ENCODE assay signal across 16 cellular contexts in the genomic region with DNA sequence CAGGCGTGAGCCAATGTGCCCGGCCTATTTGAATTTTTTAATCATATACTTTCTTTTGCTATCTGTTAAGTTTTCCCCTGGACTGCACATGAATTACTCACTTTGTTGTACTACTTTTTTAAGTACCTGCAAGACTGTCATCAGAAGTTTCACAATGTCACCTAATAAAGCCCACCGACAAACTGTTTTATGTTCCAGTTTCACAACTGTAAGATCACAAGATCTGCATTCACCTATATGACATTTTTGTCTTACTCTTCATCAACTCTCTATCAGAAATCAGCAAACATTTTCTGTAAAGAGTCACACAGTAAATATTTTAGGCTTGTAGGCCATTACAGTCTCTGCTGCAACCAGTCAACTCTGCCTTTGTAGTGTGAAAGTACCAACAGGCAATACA.
DNase-seq lines count a peak whose midpoint lies in the region; TF ChIP-seq lines count a peak whose summit lies in the region.
"Had no signal": no experiment of that assay in that cellular context is flagged by ENCODE, and none has a peak within 500 bp of the region (broad histone marks: within the 10 kb centered on the region; RNA-seq: fewer than 3 reads in every experiment).

No MANE protein-coding gene starts in this region.

- H3K27ac Mint-ChIP-seq in activated naive CD4-positive, alpha-beta T cell treated with anti-CD3 and anti-CD28 coated beads, Interleukin-2, amount 50 U/mL, for 24 hours = no peak overlapping the region
- H3K27ac Mint-ChIP-seq in CD8-positive, alpha-beta memory T cell = peak overlapping the region in 3 of 8 donors; percentile 30 to 37 (median 36)
- H3K27ac Mint-ChIP-seq in activated T-helper 1 cell treated with anti-CD3 and anti-CD28 coated beads, Interleukin-12 subunit alpha, Interleukin-12 subunit beta, Interleukin-2, Interleukin-4 antibody, amounts not matched to agents 30 ng/mL and 10 ng/mL and 1 ng/mL, durations not matched to agents 14 hours and 24 hours and 36 hours = no peak overlapping the region
- no peak overlapping the region for H3K27ac Mint-ChIP-seq in neural crest cell (ENCODE audit: unreplicated experiment)
- H3K27ac Mint-ChIP-seq: CD8-positive, alpha-beta T cell had no signal

- TF ChIP-seq POLR2A in esophagus muscularis mucosa (IDR thresholded peaks at IDR 0.05; ENCODE audit: low read depth) = no peak
- TF ChIP-seq POLR2A in ovary (IDR thresholded peaks at IDR 0.05) = no peak

- H3K27me3 ChIP-seq in CD8-positive, alpha-beta memory T cell (ENCODE audit: insufficient read depth, low read length, poor library complexity, severe bottlenecking) = no peaks in the 10 kb centered on the region
- H3K27me3 ChIP-seq in esophagus muscularis mucosa = no peaks in the 10 kb centered on the region
- H3K27me3 ChIP-seq in ovary = no peaks in the 10 kb centered on the region
- H3K27me3 ChIP-seq: SJSA1 had no signal

- peaks cover 6% of the 10 kb centered on the region for H3K36me3 ChIP-seq in CD8-positive, alpha-beta memory T cell (ENCODE audit: insufficient read depth, low read length)
- H3K36me3 ChIP-seq in esophagus muscularis mucosa = peaks cover 0 to 21% (median 0%) of the 10 kb centered on the region in 4 donors
- H3K36me3 ChIP-seq in ovary = no peaks in the 10 kb centered on the region
- H3K36me3 ChIP-seq: SJSA1 had no signal

- H3K4me1 ChIP-seq in CD8-positive, alpha-beta memory T cell (ENCODE audit: insufficient read depth, low read length) = peaks cover 25% of the 10 kb centered on the region
- peaks cover 10 to 26% (median 25%) of the 10 kb centered on the region in 4 donors for H3K4me1 ChIP-seq in esophagus muscularis mucosa
- peaks cover 5% of the 10 kb centered on the region for H3K4me1 ChIP-seq in ovary (ENCODE audit: insufficient read depth)

- TF ChIP-seq EP300 in esophagus muscularis mucosa (IDR thresholded peaks at IDR 0.05) = no peak
- TF ChIP-seq EP300 in ovary (IDR thresholded peaks at IDR 0.05) = no peak

- no peaks in the 10 kb centered on the region for H3K27me3 Mint-ChIP-seq in activated naive CD4-positive, alpha-beta T cell treated with anti-CD3 and anti-CD28 coated beads, Interleukin-2, amount 50 U/mL, for 24 hours
- H3K27me3 Mint-ChIP-seq in CD8-positive, alpha-beta memory T cell = peaks cover 0 to 2% of the 10 kb centered on the region in 2 donors
- no peaks in the 10 kb centered on the region for H3K27me3 Mint-ChIP-seq in activated T-helper 1 cell treated with anti-CD3 and anti-CD28 coated beads, Interleukin-12 subunit alpha, Interleukin-12 subunit beta, Interleukin-2, Interleukin-4 antibody, amounts not matched to agents 30 ng/mL and 10 ng/mL and 1 ng/mL, durations not matched to agents 14 hours and 24 hours and 36 hours (ENCODE audit: insufficient read depth)
- no peaks in the 10 kb centered on the region for H3K27me3 Mint-ChIP-seq in neural crest cell (ENCODE audit: low read depth)

- POLR2A ChIA-PET in CD8-positive, alpha-beta memory T cell (lab: Charles Lee) = no interaction called here

- H3K27ac ChIP-seq in CD8-positive, alpha-beta memory T cell (ENCODE audit: low read depth, low read length) = no peak overlapping the region
- H3K27ac ChIP-seq in esophagus muscularis mucosa (replicated peaks in 1 of 4) (no peak overlapping the region), ovary (no peak overlapping the region)
- H3K27ac ChIP-seq: A549, SJSA1 had no signal

- peaks cover 57% of the 10 kb centered on the region for H3K4me1 Mint-ChIP-seq in activated naive CD4-positive, alpha-beta T cell treated with anti-CD3 and anti-CD28 coated beads, Interleukin-2, amount 50 U/mL, for 24 hours
- peaks cover 51 to 71% (median 70%) of the 10 kb centered on the region in 3 donors for H3K4me1 Mint-ChIP-seq in CD8-positive, alpha-beta memory T cell
- peaks cover 44% of the 10 kb centered on the region for H3K4me1 Mint-ChIP-seq in activated T-helper 1 cell treated with anti-CD3 and anti-CD28 coated beads, Interleukin-12 subunit alpha, Interleukin-12 subunit beta, Interleukin-2, Interleukin-4 antibody, amounts not matched to agents 30 ng/mL and 10 ng/mL and 1 ng/mL, durations not matched to agents 14 hours and 24 hours and 36 hours (ENCODE audit: low read depth)
- H3K4me1 Mint-ChIP-seq in neural crest cell = peaks cover 30% of the 10 kb centered on the region

- over 99% methylated on average over 3 of the region's 3 CpGs for WGBS in esophagus muscularis mucosa
- WGBS in ovary, 3 donors = 96 to 100% (median 97%) methylated on average over 3 of the region's 3 CpGs

- peaks cover 13% of the 10 kb centered on the region for H3K9me3 Mint-ChIP-seq in activated naive CD4-positive, alpha-beta T cell treated with anti-CD3 and anti-CD28 coated beads, Interleukin-2, amount 50 U/mL, for 24 hours
- peaks cover 3 to 12% (median 9%) of the 10 kb centered on the region in 5 donors for H3K9me3 Mint-ChIP-seq in CD8-positive, alpha-beta memory T cell
- peaks cover 31% of the 10 kb centered on the region for H3K9me3 Mint-ChIP-seq in activated T-helper 1 cell treated with anti-CD3 and anti-CD28 coated beads, Interleukin-12 subunit alpha, Interleukin-12 subunit beta, Interleukin-2, Interleukin-4 antibody, amounts not matched to agents 30 ng/mL and 10 ng/mL and 1 ng/mL, durations not matched to agents 14 hours and 24 hours and 36 hours
- peaks cover 15% of the 10 kb centered on the region for H3K9me3 Mint-ChIP-seq in neural crest cell

- H3K4me3 ChIP-seq in CD8-positive, alpha-beta memory T cell (ENCODE audit: low read length) = no peak overlapping the region
- no peak overlapping the region for H3K4me3 ChIP-seq in esophagus muscularis mucosa
- no peak overlapping the region for H3K4me3 ChIP-seq in ovary
- H3K4me3 ChIP-seq: A549, SJSA1 had no signal

- intact Hi-C loops in activated T-helper 1 cell treated with anti-CD3 and anti-CD28 coated beads, Interleukin-12 subunit alpha, Interleukin-12 subunit beta, Interleukin-2, Interleukin-4 antibody, amounts not matched to agents 30 ng/mL and 10 ng/mL and 1 ng/mL, durations not matched to agents 14 hours and 24 hours and 36 hours (cut with micrococcal nuclease) = loop anchor here (5.0 to 10.0 kb wide), 3 partner anchors 205 to 812 kb away; partner anchors contain the start of gene CSGALNACT2
- intact Hi-C loops in esophagus muscularis mucosa (cut with DNase I) = loop anchor here (5.0 kb wide), 2 partner anchors 87 to 232 kb away; partner anchors contain the start of genes BMS1 and ZNF33B
- intact Hi-C loops in ovary (cut with DNase I) = no loop called here

- no peak for DNase-seq in activated naive CD4-positive, alpha-beta T cell treated with anti-CD3 and anti-CD28 coated beads, Interleukin-2, amount 50 U/mL, for 16 hours
- DNase-seq in CD8-positive, alpha-beta memory T cell = no peak
- DNase-seq in activated T-helper 1 cell treated with anti-CD3 and anti-CD28 coated beads, Interleukin-12 subunit alpha, Interleukin-12 subunit beta, Interleukin-2, Interleukin-4 antibody, amounts not matched to agents 30 ng/mL and 10 ng/mL and 1 ng/mL, durations not matched to agents 14 hours and 24 hours and 36 hours (ENCODE audit: low spot score) = no peak
- no peak for DNase-seq in neural crest cell (ENCODE audit: low read depth, low spot score)
- DNase-seq in esophagus muscularis mucosa (ENCODE audit: extremely low spot score) = no peak
- no peak for DNase-seq in NK-92 (lab: John Stamatoyannopoulos, UW; ENCODE audit: unreplicated experiment)
- no peak for DNase-seq in ovary
- DNase-seq: CD8-positive, alpha-beta T cell; Karpas-422; NCI-H1417 treated with DMSO at 0.1 percent for 48 hours; NCI-H2081; NCI-H510A treated with DMSO at 0.1 percent for 48 hours; OCI-M1 had no signal

- TF ChIP-seq CTCF in neural crest cell (conservative IDR thresholded peaks at IDR 0.05) (no peak), esophagus muscularis mucosa (IDR thresholded peaks at IDR 0.05) (no peak), ovary (IDR thresholded peaks at IDR 0.05) (no peak)

- CTCF ChIA-PET in CD8-positive, alpha-beta memory T cell (lab: Charles Lee) = no interaction called here

- H3K4me3 Mint-ChIP-seq in activated naive CD4-positive, alpha-beta T cell treated with anti-CD3 and anti-CD28 coated beads, Interleukin-2, amount 50 U/mL, for 24 hours = peak overlapping the region; percentile 3
- peak overlapping the region in 6 of 7 donors; percentile 7 to 67 (median 58) for H3K4me3 Mint-ChIP-seq in CD8-positive, alpha-beta memory T cell
- peak overlapping the region; percentile 30 for H3K4me3 Mint-ChIP-seq in activated T-helper 1 cell treated with anti-CD3 and anti-CD28 coated beads, Interleukin-12 subunit alpha, Interleukin-12 subunit beta, Interleukin-2, Interleukin-4 antibody, amounts not matched to agents 30 ng/mL and 10 ng/mL and 1 ng/mL, durations not matched to agents 14 hours and 24 hours and 36 hours
- H3K4me3 Mint-ChIP-seq in neural crest cell = peak overlapping the region; percentile 42

- peaks cover 4% of the 10 kb centered on the region for H3K9me3 ChIP-seq in CD8-positive, alpha-beta memory T cell (ENCODE audit: low read length)
- H3K9me3 ChIP-seq in esophagus muscularis mucosa (peaks cover 0 to 15% (median 12%) of the 10 kb centered on the region in 4 donors), ovary (peaks cover 0 to 3% of the 10 kb centered on the region in 2 donors)
- H3K9me3 ChIP-seq: SJSA1 had no signal

- H3K36me3 Mint-ChIP-seq in activated naive CD4-positive, alpha-beta T cell treated with anti-CD3 and anti-CD28 coated beads, Interleukin-2, amount 50 U/mL, for 24 hours = peaks cover 38% of the 10 kb centered on the region
- H3K36me3 Mint-ChIP-seq in CD8-positive, alpha-beta memory T cell = peaks cover 20 to 62% (median 46%) of the 10 kb centered on the region in 3 donors
- peaks cover 58% of the 10 kb centered on the region for H3K36me3 Mint-ChIP-seq in activated T-helper 1 cell treated with anti-CD3 and anti-CD28 coated beads, Interleukin-12 subunit alpha, Interleukin-12 subunit beta, Interleukin-2, Interleukin-4 antibody, amounts not matched to agents 30 ng/mL and 10 ng/mL and 1 ng/mL, durations not matched to agents 14 hours and 24 hours and 36 hours (ENCODE audit: low read depth)
- peaks cover 51% of the 10 kb centered on the region for H3K36me3 Mint-ChIP-seq in neural crest cell (ENCODE audit: low read depth)

Comparison
In these comparisons a context has a peak if more than half of its experiments do, and no peak if none do; other contexts are left out.
1. H3K4me3 Mint-ChIP-seq: peak in every context shown above with its lines; median percentile 58 in CD8-positive, alpha-beta memory T cell; 42 in neural crest cell; 30 in activated T-helper 1 cell treated with anti-CD3 and anti-CD28 coated beads, Interleukin-12 subunit alpha, Interleukin-12 subunit beta, Interleukin-2, Interleukin-4 antibody, amounts not matched to agents 30 ng/mL and 10 ng/mL and 1 ng/mL, durations not matched to agents 14 hours and 24 hours and 36 hours; 3 in activated naive CD4-positive, alpha-beta T cell treated with anti-CD3 and anti-CD28 coated beads, Interleukin-2, amount 50 U/mL, for 24 hours.
2. intact Hi-C loops: an anchor here in activated T-helper 1 cell treated with anti-CD3 and anti-CD28 coated beads, Interleukin-12 subunit alpha, Interleukin-12 subunit beta, Interleukin-2, Interleukin-4 antibody, amounts not matched to agents 30 ng/mL and 10 ng/mL and 1 ng/mL, durations not matched to agents 14 hours and 24 hours and 36 hours (5.0 to 10.0 kb wide) and esophagus muscularis mucosa (5.0 kb wide); none called in ovary.